Comparison of ENCODE assay signal across 8 cellular contexts in the genomic region with DNA sequence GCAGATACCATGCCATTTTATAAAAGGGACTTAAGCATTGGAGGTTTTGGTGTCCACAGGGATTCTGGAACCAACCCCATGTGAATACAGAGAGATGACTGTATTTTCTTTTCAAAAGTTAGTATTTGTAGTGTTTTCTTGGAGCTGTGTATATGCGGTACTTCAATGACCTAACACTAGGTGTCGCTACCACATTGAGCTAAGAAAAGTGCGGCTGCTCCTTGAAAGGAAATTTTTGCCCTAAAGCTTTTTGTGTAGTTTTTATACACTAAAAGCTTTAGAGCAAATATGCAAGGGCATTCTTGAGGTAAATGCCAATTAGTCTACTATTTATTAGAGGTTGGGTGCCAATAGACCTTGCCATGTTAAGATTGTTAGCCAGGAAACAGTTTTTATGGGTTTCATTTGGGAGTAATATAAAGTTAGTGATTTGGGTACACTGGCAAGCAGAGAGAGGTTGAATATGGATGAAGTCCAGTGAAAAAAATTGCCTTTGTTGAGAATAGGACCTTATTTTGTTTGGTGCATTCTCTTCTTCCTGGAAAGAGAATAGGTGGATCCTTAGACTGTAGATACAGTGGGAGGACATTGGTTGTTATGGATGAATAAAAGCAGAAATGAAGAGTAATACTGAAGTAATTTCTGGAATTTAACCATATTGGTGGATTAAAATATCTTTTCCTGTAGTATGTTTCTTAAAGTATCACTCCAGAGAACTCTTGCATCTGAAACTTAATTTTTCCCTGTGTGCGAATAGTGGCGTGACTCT. TPM values are rescaled to one million over a fixed set of nuclear protein-coding genes. Genes with fewer than 3 reads are reported as not detected.
DNase-seq lines count a peak whose midpoint lies in the region; ATAC-seq, FAIRE-seq and TF ChIP-seq lines count a peak whose summit lies in the region.

No MANE protein-coding gene starts in this region.

- H3K9me3 ChIP-seq in CD4-positive, CD25-positive, alpha-beta regulatory T cell (ENCODE audit: control insufficient read depth in 2 of 2, low read length in 2 of 2): no peaks in the 10 kb centered on the region
- no peaks in the 10 kb centered on the region for H3K9me3 ChIP-seq in WERI-Rb-1 (ENCODE audit: severe bottlenecking)

- H3K4me3 Mint-ChIP-seq in CD4-positive, CD25-positive, alpha-beta regulatory T cell: no peak overlapping the region
- no peak overlapping the region for H3K4me3 Mint-ChIP-seq in naive thymus-derived CD8-positive, alpha-beta T cell

- H3K27ac ChIP-seq in CD4-positive, CD25-positive, alpha-beta regulatory T cell (ENCODE audit: insufficient read depth, low read length, poor library complexity, severe bottlenecking): no peak overlapping the region
- no peak overlapping the region for H3K27ac ChIP-seq in WERI-Rb-1

- H3K27ac Mint-ChIP-seq in CD4-positive, CD25-positive, alpha-beta regulatory T cell: no peak overlapping the region
- H3K27ac Mint-ChIP-seq in naive thymus-derived CD8-positive, alpha-beta T cell: no peak overlapping the region

- H3K36me3 ChIP-seq in CD4-positive, CD25-positive, alpha-beta regulatory T cell (ENCODE audit: control insufficient read depth, insufficient read depth, low read length): no peaks in the 10 kb centered on the region
- no peaks in the 10 kb centered on the region for H3K36me3 ChIP-seq in WERI-Rb-1

- peaks cover 4 to 10% (median 5%) of the 10 kb centered on the region in 4 donors for H3K4me1 Mint-ChIP-seq in CD4-positive, CD25-positive, alpha-beta regulatory T cell
- peaks cover 3 to 7% (median 5%) of the 10 kb centered on the region in 4 donors for H3K4me1 Mint-ChIP-seq in naive thymus-derived CD8-positive, alpha-beta T cell

- no peaks in the 10 kb centered on the region for H3K9me3 Mint-ChIP-seq in CD4-positive, CD25-positive, alpha-beta regulatory T cell
- H3K9me3 Mint-ChIP-seq in naive thymus-derived CD8-positive, alpha-beta T cell: no peaks in the 10 kb centered on the region

- peak; percentile 84 for TF ChIP-seq CTCF in WERI-Rb-1 (IDR thresholded peaks at IDR 0.05; ENCODE audit: low read depth, low read length)

- TF ChIP-seq POLR2A in H54 (IDR thresholded peaks at IDR 0.05; ENCODE audit: low read depth, low read length): no peak

- no peak overlapping the region for H3K4me3 ChIP-seq in CD4-positive, CD25-positive, alpha-beta regulatory T cell (ENCODE audit: low read depth, low read length)
- H3K4me3 ChIP-seq in WERI-Rb-1 (ENCODE audit: low read depth, low read length): no peak overlapping the region

- FAIRE-seq in H54 (lab: Jason Lieb, UNC): peak; percentile 95

- DNase-seq in CD4-positive, CD25-positive, alpha-beta regulatory T cell: peak; percentile 8 to 74 (median 54)
- DNase-seq in H54 (ENCODE audit: insufficient read length, low spot score) (peak; percentile 40), NCI-H2227 (lab: John Stamatoyannopoulos, UW; ENCODE audit: unreplicated experiment) (peak; percentile 70), WERI-Rb-1 (peak; percentile 41), OCI-M2 (lab: John Stamatoyannopoulos, UW; ENCODE audit: unreplicated experiment) (no peak)
- peak in 8 of 10 donors; percentile 16 to 64 (median 41) for DNase-seq in naive thymus-derived CD8-positive, alpha-beta T cell

- peak in 1 of 2 donors; percentile 43 for ATAC-seq in CD4-positive, CD25-positive, alpha-beta regulatory T cell (ENCODE audit: low read depth in 2 of 2)
- ATAC-seq in esophagus mucosa (peak; percentile 60), GM19328 (IDR thresholded peaks at IDR 0.05; ENCODE audit: unreplicated experiment) (no peak)
- peak in 1 of 2 donors; percentile 48 for ATAC-seq in naive thymus-derived CD8-positive, alpha-beta T cell

- peaks cover 7% of the 10 kb centered on the region for H3K36me3 Mint-ChIP-seq in CD4-positive, CD25-positive, alpha-beta regulatory T cell
- peaks cover 0 to 15% (median 0%) of the 10 kb centered on the region in 3 donors for H3K36me3 Mint-ChIP-seq in naive thymus-derived CD8-positive, alpha-beta T cell

- H3K27me3 ChIP-seq in CD4-positive, CD25-positive, alpha-beta regulatory T cell (ENCODE audit: control insufficient read depth, insufficient read depth, low read length): no peaks in the 10 kb centered on the region
- H3K27me3 ChIP-seq in WERI-Rb-1 (ENCODE audit: insufficient read depth, low read depth, severe bottlenecking): no peaks in the 10 kb centered on the region

- H3K27me3 Mint-ChIP-seq in CD4-positive, CD25-positive, alpha-beta regulatory T cell: peaks cover 7% of the 10 kb centered on the region
- no peaks in the 10 kb centered on the region for H3K27me3 Mint-ChIP-seq in naive thymus-derived CD8-positive, alpha-beta T cell

- POLR2A ChIA-PET in naive thymus-derived CD8-positive, alpha-beta T cell (lab: Charles Lee): no interaction called here

- no peaks in the 10 kb centered on the region for H3K4me1 ChIP-seq in CD4-positive, CD25-positive, alpha-beta regulatory T cell (ENCODE audit: control insufficient read depth, insufficient read depth, low read length, poor library complexity, severe bottlenecking)

RNA-seq across cellular contexts. Expression of gene BCAS3, which starts 43.3 kb away (rescaled TPM):
- 59.1 TPM for total RNA-seq in CD4-positive, CD25-positive, alpha-beta regulatory T cell
- 10 to 100 TPM; 29.7 to 38.6 (median 33.6) TPM for polyA plus RNA-seq in CD4-positive, CD25-positive, alpha-beta regulatory T cell
- 20.8 TPM for total RNA-seq in esophagus mucosa
- total RNA-seq in naive thymus-derived CD8-positive, alpha-beta T cell: 10 to 100 TPM; 35.5 to 41.4 TPM
- 10 to 100 TPM; 25.7 to 32.8 (median 26.6) TPM for polyA plus RNA-seq in naive thymus-derived CD8-positive, alpha-beta T cell
